16 cellular contexts compared by ENCODE assay signal in genomic region chr7:150665882-150666281, GRCh38. TPM values are rescaled to one million over a fixed set of nuclear protein-coding genes. Genes with fewer than 3 reads are reported as not detected.
DNase-seq lines count a peak whose midpoint lies in the region; ATAC-seq lines count a peak whose summit lies in the region.
"Had no signal": no experiment of that assay in that cellular context is flagged by ENCODE, and none has a peak within 500 bp of the region (broad histone marks: within the 10 kb centered on the region; RNA-seq: fewer than 3 reads in every experiment).

No MANE protein-coding gene starts in this region.

- H3K9me3 ChIP-seq in skeletal muscle tissue (ENCODE audit: control insufficient read depth in 3 of 3, low read length in 3 of 3): no peaks in the 10 kb centered on the region

- peaks cover 12% of the 10 kb centered on the region for H3K36me3 Mint-ChIP-seq in activated naive CD8-positive, alpha-beta T cell treated with anti-CD3 and anti-CD28 coated beads, Interleukin-2, amount 50 U/mL, for 24 hours (ENCODE audit: low read depth)

- no peaks in the 10 kb centered on the region for H3K27me3 Mint-ChIP-seq in activated naive CD8-positive, alpha-beta T cell treated with anti-CD3 and anti-CD28 coated beads, Interleukin-2, amount 50 U/mL, for 24 hours

- peaks cover 93% of the 10 kb centered on the region for H3K4me1 Mint-ChIP-seq in activated naive CD8-positive, alpha-beta T cell treated with anti-CD3 and anti-CD28 coated beads, Interleukin-2, amount 50 U/mL, for 24 hours

- H3K27ac ChIP-seq in skeletal muscle tissue (ENCODE audit: low read depth, low read length): peak overlapping the region; percentile 25
- H3K27ac ChIP-seq: 22Rv1 had no signal

- no peak overlapping the region for H3K4me3 ChIP-seq in skeletal muscle tissue (ENCODE audit: low read length in 3 of 3)
- H3K4me3 ChIP-seq: heart right ventricle had no signal

- DNase-seq in NK-92 treated with Interleukin-12 subunit alpha and Interleukin-12 subunit beta, amount 100 ng/mL, for 24 hours (lab: John Stamatoyannopoulos, UW): peak; percentile 68
- DNase-seq in NK-92 (lab: John Stamatoyannopoulos, UW; ENCODE audit: unreplicated experiment) (no peak), Kasumi-1 (lab: John Stamatoyannopoulos, UW) (peak; percentile 10 to 13), NAMALWA (ENCODE audit: low spot score) (no peak)
- DNase-seq in activated naive CD8-positive, alpha-beta T cell treated with anti-CD3 and anti-CD28 coated beads, Interleukin-2, amount 50 U/mL, for 24 hours: no peak
- no peak for DNase-seq in stimulated activated CD4-positive, alpha-beta T cell treated with anti-CD3 and anti-CD28 coated beads, Interleukin-4, amount 100 ng/mL, for 24 hours
- DNase-seq: amniotic stem cell, heart right ventricle, kidney glomerular epithelial cell, NCI-H82, posterior cingulate gyrus, trophoblast cell had no signal

- no peak for ATAC-seq in activated naive CD8-positive, alpha-beta T cell treated with anti-CD3 and anti-CD28 coated beads, Interleukin-2, amount 50 U/mL, for 24 hours
- ATAC-seq in GM19463 (IDR thresholded peaks at IDR 0.05; ENCODE audit: unreplicated experiment): no peak

- no peak overlapping the region for H3K9ac ChIP-seq in skeletal muscle tissue (ENCODE audit: low read depth in 1 of 3, low read length in 3 of 3)

- peaks cover 8% of the 10 kb centered on the region for H3K9me3 Mint-ChIP-seq in activated naive CD8-positive, alpha-beta T cell treated with anti-CD3 and anti-CD28 coated beads, Interleukin-2, amount 50 U/mL, for 24 hours

- no peaks in the 10 kb centered on the region for H3K27me3 ChIP-seq in skeletal muscle tissue (ENCODE audit: control insufficient read depth in 3 of 3, insufficient read depth in 3 of 3, low read length in 3 of 3)
- H3K27me3 ChIP-seq: heart right ventricle had no signal

- peak overlapping the region; percentile 66 for H3K4me3 Mint-ChIP-seq in activated naive CD8-positive, alpha-beta T cell treated with anti-CD3 and anti-CD28 coated beads, Interleukin-2, amount 50 U/mL, for 24 hours

- no peaks in the 10 kb centered on the region for H3K4me1 ChIP-seq in skeletal muscle tissue (ENCODE audit: control insufficient read depth in 3 of 3, insufficient read depth in 3 of 3, low read length in 3 of 3)

- H3K36me3 ChIP-seq in skeletal muscle tissue (ENCODE audit: control insufficient read depth in 3 of 3, insufficient read depth in 3 of 3, low read length in 3 of 3): no peaks in the 10 kb centered on the region
- H3K36me3 ChIP-seq: heart right ventricle had no signal

- H3K27ac Mint-ChIP-seq in activated naive CD8-positive, alpha-beta T cell treated with anti-CD3 and anti-CD28 coated beads, Interleukin-2, amount 50 U/mL, for 24 hours: peak overlapping the region; percentile 99

RNA-seq across cellular contexts. Expression of gene GIMAP2, which starts 19.6 kb away (rescaled TPM):
- total RNA-seq in skeletal muscle tissue: 9.4 TPM
- total RNA-seq: chondrocyte had no signal

RNA-seq across cellular contexts. Expression of gene GIMAP6, which starts 33.7 kb away (rescaled TPM):
- 15.7 TPM for total RNA-seq in skeletal muscle tissue
- total RNA-seq: chondrocyte had no signal

RNA-seq across cellular contexts. Expression of gene GIMAP1, which starts 50.5 kb away (rescaled TPM):
- total RNA-seq in skeletal muscle tissue: 1.0 TPM
- total RNA-seq: chondrocyte had no signal

Comparison
In these comparisons a context has a peak if more than half of its experiments do, and no peak if none do; other contexts are left out.
1. DNase-seq: peak in NK-92 treated with Interleukin-12 subunit alpha and Interleukin-12 subunit beta, amount 100 ng/mL, for 24 hours (single experiment) and Kasumi-1 (2 of 2); none in NK-92 (single experiment), activated naive CD8-positive, alpha-beta T cell treated with anti-CD3 and anti-CD28 coated beads, Interleukin-2, amount 50 U/mL, for 24 hours (single experiment), NAMALWA (single experiment) and stimulated activated CD4-positive, alpha-beta T cell treated with anti-CD3 and anti-CD28 coated beads, Interleukin-4, amount 100 ng/mL, for 24 hours (single experiment).